ENCODE assay signal across 32 cellular contexts in the genomic region with DNA sequence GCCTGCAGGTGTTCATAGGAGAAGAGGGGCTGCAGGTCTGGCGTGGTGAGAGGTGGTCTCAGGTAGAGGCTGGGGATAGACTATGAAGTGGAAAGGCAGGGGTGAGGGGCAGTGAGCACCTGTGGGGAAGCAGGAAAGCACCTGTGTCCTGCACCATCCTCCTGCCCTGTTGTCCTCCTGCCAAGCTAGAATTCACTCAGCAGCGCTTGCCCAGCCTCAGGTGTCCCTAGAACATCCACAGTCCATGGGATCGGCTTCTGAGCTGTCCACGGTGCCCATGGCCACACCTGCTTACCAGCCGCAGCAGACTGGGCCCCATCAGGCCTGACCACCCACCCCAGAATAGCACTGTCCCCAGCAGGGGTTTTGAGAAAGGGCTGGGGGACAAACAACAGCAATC.
"Had no signal": no experiment of that assay in that cellular context is flagged by ENCODE, and none has a peak within 500 bp of the region (broad histone marks: within the 10 kb centered on the region; RNA-seq: fewer than 3 reads in every experiment).

No MANE protein-coding gene starts in this region.

- ATAC-seq: activated CD4-positive, alpha-beta T cell treated with anti-CD3 and anti-CD28 coated beads for 36 hours; activated CD8-positive, alpha-beta memory T cell treated with anti-CD3 and anti-CD28 coated beads, Interleukin-2, amount 10 ng/mL, durations not matched to agents 7 days and 5 days; activated CD8-positive, alpha-beta T cell treated with anti-CD3 and anti-CD28 coated beads, Interleukin-2, amount 10 ng/mL, durations not matched to agents 7 days and 5 days; body of pancreas; esophagus mucosa; T-helper 17 cell had no signal

- H3K36me3 ChIP-seq: breast epithelium, cardiac muscle cell, colonic mucosa had no signal

- H3K36me3 Mint-ChIP-seq: activated CD4-positive, alpha-beta memory T cell treated with anti-CD3 and anti-CD28 coated beads for 36 hours; activated CD8-positive, alpha-beta memory T cell treated with anti-CD3 and anti-CD28 coated beads, Interleukin-2, amount 10 ng/mL, durations not matched to agents 7 days and 5 days; activated naive CD8-positive, alpha-beta T cell had no signal

- H3K4me3 ChIP-seq: body of pancreas, breast epithelium, cardiac muscle cell, colonic mucosa had no signal

- H3K4me1 ChIP-seq: body of pancreas, breast epithelium, colonic mucosa had no signal

- H3K4me1 Mint-ChIP-seq: activated CD4-positive, alpha-beta T cell treated with anti-CD3 and anti-CD28 coated beads for 36 hours; activated CD4-positive, alpha-beta T cell treated with anti-CD3 and anti-CD28 coated beads, Interleukin-2, amount 10 ng/mL, durations not matched to agents 24 days and 14 days; activated CD8-positive, alpha-beta memory T cell treated with anti-CD3 and anti-CD28 coated beads, Interleukin-2, amount 10 ng/mL, durations not matched to agents 7 days and 5 days had no signal

- H3K27me3 Mint-ChIP-seq: activated CD4-positive, alpha-beta T cell treated with anti-CD3 and anti-CD28 coated beads for 36 hours had no signal

- H3K27me3 ChIP-seq: body of pancreas, cardiac muscle cell, colonic mucosa had no signal

- H3K9me3 ChIP-seq: body of pancreas, breast epithelium, colonic mucosa had no signal

- H3K27ac Mint-ChIP-seq: activated CD4-positive, alpha-beta memory T cell treated with anti-CD3 and anti-CD28 coated beads for 36 hours; activated CD4-positive, alpha-beta T cell treated with anti-CD3 and anti-CD28 coated beads for 36 hours; activated CD4-positive, alpha-beta T cell treated with anti-CD3 and anti-CD28 coated beads, Interleukin-2, amount 10 ng/mL, durations not matched to agents 24 days and 14 days; activated CD8-positive, alpha-beta memory T cell treated with anti-CD3 and anti-CD28 coated beads, Interleukin-2, amount 10 ng/mL, durations not matched to agents 7 days and 5 days; activated CD8-positive, alpha-beta T cell treated with anti-CD3 and anti-CD28 coated beads, Interleukin-2, amount 10 ng/mL, durations not matched to agents 7 days and 5 days; activated naive CD8-positive, alpha-beta T cell; activated T-helper 1 cell treated with anti-CD3 and anti-CD28 coated beads, Interleukin-12 subunit alpha, Interleukin-12 subunit beta, Interleukin-2, Interleukin-4 antibody, amounts not matched to agents 30 ng/mL and 10 ng/mL and 1 ng/mL, durations not matched to agents 14 hours and 24 hours and 36 hours; activated T-helper 2 cell treated with anti-CD3 and anti-CD28 coated beads, Interferon-gamma antibody, Interleukin-2, Interleukin-4, amounts not matched to agents 10 μg/mL and 5 μg/mL and 100 μg/mL, durations not matched to agents 14 hours and 24 hours and 36 hours; T-helper 17 cell; T-helper 2 cell treated with Interferon-gamma antibody and Interleukin-4, amounts not matched to agents 5 μg/mL and 100 μg/mL, for 36 hours had no signal

- H3K27ac ChIP-seq: body of pancreas, breast epithelium, cardiac muscle cell, colonic mucosa had no signal

- H3K9me3 Mint-ChIP-seq: activated CD4-positive, alpha-beta memory T cell treated with anti-CD3 and anti-CD28 coated beads for 36 hours; activated CD4-positive, alpha-beta T cell treated with anti-CD3 and anti-CD28 coated beads, Interleukin-2, amount 10 ng/mL, durations not matched to agents 24 days and 14 days; activated T-helper 1 cell treated with anti-CD3 and anti-CD28 coated beads, Interleukin-12 subunit alpha, Interleukin-12 subunit beta, Interleukin-2, Interleukin-4 antibody, amounts not matched to agents 30 ng/mL and 10 ng/mL and 1 ng/mL, durations not matched to agents 14 hours and 24 hours and 36 hours; activated T-helper 2 cell treated with anti-CD3 and anti-CD28 coated beads, Interferon-gamma antibody, Interleukin-2, Interleukin-4, amounts not matched to agents 10 μg/mL and 5 μg/mL and 100 μg/mL, durations not matched to agents 14 hours and 24 hours and 36 hours; T-helper 2 cell treated with Interferon-gamma antibody and Interleukin-4, amounts not matched to agents 5 μg/mL and 100 μg/mL, for 36 hours had no signal

- DNase-seq: activated CD4-positive, alpha-beta memory T cell treated with anti-CD3 and anti-CD28 coated beads for 36 hours; activated CD4-positive, alpha-beta T cell treated with anti-CD3 and anti-CD28 coated beads for 36 hours; activated CD4-positive, alpha-beta T cell treated with anti-CD3 and anti-CD28 coated beads, Interleukin-2, amount 10 ng/mL, durations not matched to agents 24 days and 14 days; activated CD4-positive, CD25-positive, alpha-beta regulatory T cell; activated CD4-positive, CD25-positive, alpha-beta regulatory T cell treated with anti-CD3 and anti-CD28 coated beads, Interleukin-2, amount 50 U/mL, for 72 hours; activated CD8-positive, alpha-beta memory T cell treated with anti-CD3 and anti-CD28 coated beads, Interleukin-2, amount 10 ng/mL, durations not matched to agents 7 days and 5 days; activated CD8-positive, alpha-beta memory T cell treated with anti-CD3 and anti-CD28 coated beads, Interleukin-2, amount 50 U/mL, for 4 hours; activated CD8-positive, alpha-beta T cell treated with anti-CD3 and anti-CD28 coated beads, Interleukin-2, amount 10 ng/mL, durations not matched to agents 7 days and 5 days; activated gamma-delta T cell treated with Interleukin-2 at 50 U/mL for 16 hours; activated naive CD4-positive, alpha-beta T cell treated with anti-CD3 and anti-CD28 coated beads, Interleukin-2, amount 50 U/mL, for 16 hours; activated naive CD4-positive, alpha-beta T cell treated with Interleukin-2 at 50 U/mL for 16 hours; activated T-cell treated with anti-CD3 and anti-CD28 coated beads, Interleukin-2, amount 50 U/mL, for 1 hour; activated T-cell treated with anti-CD3 and anti-CD28 coated beads, Interleukin-2, amount 50 U/mL, for 48 hours; amniotic stem cell; anterior cingulate cortex; body of pancreas; central memory CD4-positive, alpha-beta T cell; cerebellar nuclear complex; colonic mucosa; effector CD8-positive, alpha-beta T cell; foreskin fibroblast; T-helper 1 cell; T-helper 17 cell; T1000 had no signal

- H3K4me3 Mint-ChIP-seq: activated CD4-positive, alpha-beta memory T cell treated with anti-CD3 and anti-CD28 coated beads for 36 hours; activated CD4-positive, alpha-beta T cell treated with anti-CD3 and anti-CD28 coated beads for 36 hours; activated CD4-positive, alpha-beta T cell treated with anti-CD3 and anti-CD28 coated beads, Interleukin-2, amount 10 ng/mL, durations not matched to agents 24 days and 14 days; activated CD8-positive, alpha-beta memory T cell treated with anti-CD3 and anti-CD28 coated beads, Interleukin-2, amount 10 ng/mL, durations not matched to agents 7 days and 5 days; activated CD8-positive, alpha-beta T cell treated with anti-CD3 and anti-CD28 coated beads, Interleukin-2, amount 10 ng/mL, durations not matched to agents 7 days and 5 days; activated naive CD8-positive, alpha-beta T cell; activated T-helper 1 cell treated with anti-CD3 and anti-CD28 coated beads, Interleukin-12 subunit alpha, Interleukin-12 subunit beta, Interleukin-2, Interleukin-4 antibody, amounts not matched to agents 30 ng/mL and 10 ng/mL and 1 ng/mL, durations not matched to agents 14 hours and 24 hours and 36 hours; T-helper 17 cell; T-helper 2 cell treated with Interferon-gamma antibody and Interleukin-4, amounts not matched to agents 5 μg/mL and 100 μg/mL, for 36 hours had no signal

- FAIRE-seq: frontal cortex had no signal
